Comparison of ENCODE assay signal across 24 cellular contexts in the genomic region with DNA sequence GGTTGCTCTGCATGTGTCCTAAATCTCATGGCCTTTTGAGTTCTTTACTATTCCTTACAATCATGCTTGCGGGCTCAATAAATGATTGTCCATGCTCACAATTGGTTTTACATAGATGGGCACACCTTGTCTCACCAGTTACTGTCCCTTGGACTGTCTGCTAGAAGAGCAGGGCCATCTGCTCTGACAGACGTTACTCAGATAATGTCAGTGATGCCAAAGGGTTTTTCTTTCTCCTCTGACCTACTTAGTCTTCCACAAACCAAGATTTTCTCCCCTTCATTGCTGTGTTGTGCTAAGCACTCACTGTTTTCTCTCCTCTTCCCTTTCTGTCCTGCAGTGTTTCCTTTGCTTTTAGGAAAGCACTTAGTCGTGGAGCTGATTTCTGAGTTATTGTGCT.
"Had no signal": no experiment of that assay in that cellular context is flagged by ENCODE, and none has a peak within 500 bp of the region (broad histone marks: within the 10 kb centered on the region; RNA-seq: fewer than 3 reads in every experiment).

No MANE protein-coding gene starts in this region.

- ATAC-seq: activated CD4-positive, CD25-positive, alpha-beta regulatory T cell treated with anti-CD3 and anti-CD28 coated beads, Interleukin-2, amount 50 U/mL, for 24 hours; activated CD8-positive, alpha-beta T cell treated with anti-CD3 and anti-CD28 coated beads for 36 hours; activated T-cell treated with anti-CD3 and anti-CD28 coated beads, Interleukin-2, amount 50 U/mL, for 4 hours; activated T-helper 17 cell treated with anti-CD3 and anti-CD28 coated beads, Interleukin-2, amount 50 U/mL, for 72 hours; heart left ventricle; T-helper 17 cell had no signal

- H3K27ac ChIP-seq: brain microvascular endothelial cell, colonic mucosa, epithelial cell of prostate, esophagus squamous epithelium, heart left ventricle had no signal

- H3K36me3 ChIP-seq: brain microvascular endothelial cell, colonic mucosa, esophagus squamous epithelium, heart left ventricle had no signal

- H3K27me3 ChIP-seq: brain microvascular endothelial cell, colonic mucosa, esophagus squamous epithelium, heart left ventricle had no signal

- H3K4me1 ChIP-seq: colonic mucosa, esophagus squamous epithelium, heart left ventricle had no signal

- H3K9me3 ChIP-seq: colonic mucosa, esophagus squamous epithelium, heart left ventricle had no signal

- H3K4me3 ChIP-seq: colonic mucosa, esophagus squamous epithelium, heart left ventricle had no signal

- DNase-seq: activated B cell treated with CpG ODN at 0.5 μM for 24 hours; activated CD4-positive, alpha-beta T cell treated with anti-CD3 and anti-CD28 coated beads for 48 hours; activated CD4-positive, alpha-beta T cell treated with anti-CD3 and anti-CD28 coated beads, Interleukin-2, amount 50 U/mL, for 1 hour; activated CD4-positive, alpha-beta T cell treated with anti-CD3 and anti-CD28 coated beads, Interleukin-2, amount 50 U/mL, for 48 hours; activated CD8-positive, alpha-beta memory T cell treated with anti-CD3 and anti-CD28 coated beads for 24 hours; activated CD8-positive, alpha-beta T cell treated with anti-CD3 and anti-CD28 coated beads for 36 hours; activated effector memory CD4-positive, alpha-beta T cell treated with Interleukin-2 at 50 U/mL for 16 hours; activated gamma-delta T cell treated with Interleukin-2 at 50 U/mL for 16 hours; activated naive CD4-positive, alpha-beta T cell treated with anti-CD3 and anti-CD28 coated beads, Interleukin-2, amount 50 U/mL, for 16 hours; activated naive CD4-positive, alpha-beta T cell treated with Interleukin-2 at 50 U/mL for 16 hours; activated T-cell treated with anti-CD3 and anti-CD28 coated beads, Interleukin-2, amount 50 U/mL, for 4 hours; amniotic stem cell; anterior cingulate cortex; brain microvascular endothelial cell; colonic mucosa; effector CD8-positive, alpha-beta T cell; esophagus squamous epithelium; heart left ventricle; hypothalamus; T-helper 17 cell; T1000 had no signal
